In the genomic region with DNA sequence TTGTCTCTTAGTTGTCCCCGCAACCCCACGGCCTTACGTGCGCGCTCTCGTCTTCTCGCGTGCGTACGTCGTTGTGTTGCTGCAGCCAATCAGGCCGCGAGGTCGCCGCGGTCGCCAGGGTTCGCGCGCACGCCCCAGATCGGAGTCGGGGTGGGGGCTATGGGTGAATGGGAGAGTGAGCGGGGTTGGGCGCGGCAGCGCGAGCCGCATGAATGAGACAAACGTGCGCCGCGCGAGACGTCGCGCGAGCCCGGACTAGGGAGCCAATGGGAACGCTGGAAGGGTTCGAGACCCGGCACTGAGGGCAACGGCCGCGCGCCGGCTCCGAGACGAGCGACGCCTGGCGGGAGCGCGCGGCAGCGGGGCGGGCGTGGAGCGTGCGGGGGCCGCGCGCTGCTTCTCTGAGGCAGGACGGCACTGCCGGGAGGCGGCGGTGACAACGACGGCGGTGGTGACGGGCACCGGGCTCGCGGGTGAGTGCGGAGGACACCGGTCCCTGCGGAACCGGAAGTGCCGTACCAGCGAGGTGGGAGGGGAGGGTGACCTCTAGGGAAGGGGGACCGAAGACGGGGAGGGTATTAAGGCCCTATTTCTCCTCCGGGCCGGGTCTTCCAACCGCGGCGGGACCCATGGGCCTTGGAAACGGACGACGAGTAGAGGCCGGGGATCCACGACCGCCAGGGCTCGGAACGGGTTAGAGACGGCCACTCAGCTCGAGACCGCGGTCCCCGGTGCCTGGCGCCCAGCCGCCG, we compare ENCODE assay signal across 1 cellular context.
TF ChIP-seq lines count a peak whose summit lies in the region.

A gene with protein sequence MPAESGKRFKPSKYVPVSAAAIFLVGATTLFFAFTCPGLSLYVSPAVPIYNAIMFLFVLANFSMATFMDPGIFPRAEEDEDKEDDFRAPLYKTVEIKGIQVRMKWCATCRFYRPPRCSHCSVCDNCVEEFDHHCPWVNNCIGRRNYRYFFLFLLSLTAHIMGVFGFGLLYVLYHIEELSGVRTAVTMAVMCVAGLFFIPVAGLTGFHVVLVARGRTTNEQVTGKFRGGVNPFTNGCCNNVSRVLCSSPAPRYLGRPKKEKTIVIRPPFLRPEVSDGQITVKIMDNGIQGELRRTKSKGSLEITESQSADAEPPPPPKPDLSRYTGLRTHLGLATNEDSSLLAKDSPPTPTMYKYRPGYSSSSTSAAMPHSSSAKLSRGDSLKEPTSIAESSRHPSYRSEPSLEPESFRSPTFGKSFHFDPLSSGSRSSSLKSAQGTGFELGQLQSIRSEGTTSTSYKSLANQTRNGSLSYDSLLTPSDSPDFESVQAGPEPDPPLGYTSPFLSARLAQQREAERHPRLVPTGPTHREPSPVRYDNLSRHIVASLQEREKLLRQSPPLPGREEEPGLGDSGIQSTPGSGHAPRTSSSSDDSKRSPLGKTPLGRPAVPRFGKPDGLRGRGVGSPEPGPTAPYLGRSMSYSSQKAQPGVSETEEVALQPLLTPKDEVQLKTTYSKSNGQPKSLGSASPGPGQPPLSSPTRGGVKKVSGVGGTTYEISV (plus strand): TSS at position 400 of the 752 bp plus-strand sequence. CDS start 4,977 bp downstream, outside the sequence.

TF ChIP-seq in HepG2, 621 proteins besides CTCF, POLR2A, EP300 and RAD21 (continued from another document and continues in another):
- TF ChIP-seq, protein P1, sequence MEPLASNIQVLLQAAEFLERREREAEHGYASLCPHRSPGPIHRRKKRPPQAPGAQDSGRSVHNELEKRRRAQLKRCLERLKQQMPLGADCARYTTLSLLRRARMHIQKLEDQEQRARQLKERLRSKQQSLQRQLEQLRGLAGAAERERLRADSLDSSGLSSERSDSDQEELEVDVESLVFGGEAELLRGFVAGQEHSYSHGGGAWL (CRISPR knock-in tag; IDR thresholded peaks at IDR 0.05), result 0 out of 2 replicates have a peak, but pooled peaks have one; percentile 17
- no peak; the same call in 1 of the 2 replicates for TF ChIP-seq NFKBIZ (CRISPR knock-in tag; IDR thresholded peaks at IDR 0.05)
- TF ChIP-seq, protein P2, sequence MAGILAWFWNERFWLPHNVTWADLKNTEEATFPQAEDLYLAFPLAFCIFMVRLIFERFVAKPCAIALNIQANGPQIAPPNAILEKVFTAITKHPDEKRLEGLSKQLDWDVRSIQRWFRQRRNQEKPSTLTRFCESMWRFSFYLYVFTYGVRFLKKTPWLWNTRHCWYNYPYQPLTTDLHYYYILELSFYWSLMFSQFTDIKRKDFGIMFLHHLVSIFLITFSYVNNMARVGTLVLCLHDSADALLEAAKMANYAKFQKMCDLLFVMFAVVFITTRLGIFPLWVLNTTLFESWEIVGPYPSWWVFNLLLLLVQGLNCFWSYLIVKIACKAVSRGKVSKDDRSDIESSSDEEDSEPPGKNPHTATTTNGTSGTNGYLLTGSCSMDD (CRISPR knock-in tag; IDR thresholded peaks at IDR 0.05), result no peak
- TF ChIP-seq MED8 (CRISPR knock-in tag; IDR thresholded peaks at IDR 0.05; ENCODE audit: insufficient replicate concordance), result peak; percentile 38
- TF ChIP-seq ZNF556 (CRISPR knock-in tag; IDR thresholded peaks at IDR 0.05; ENCODE audit: borderline replicate concordance), result no peak; the same call in 1 of the 2 replicates
- TF ChIP-seq CCDC6 (CRISPR knock-in tag; IDR thresholded peaks at IDR 0.05), result peak; percentile 94
- no peak for TF ChIP-seq IRF2 (CRISPR knock-in tag; IDR thresholded peaks at IDR 0.05)
- TF ChIP-seq, protein P3, sequence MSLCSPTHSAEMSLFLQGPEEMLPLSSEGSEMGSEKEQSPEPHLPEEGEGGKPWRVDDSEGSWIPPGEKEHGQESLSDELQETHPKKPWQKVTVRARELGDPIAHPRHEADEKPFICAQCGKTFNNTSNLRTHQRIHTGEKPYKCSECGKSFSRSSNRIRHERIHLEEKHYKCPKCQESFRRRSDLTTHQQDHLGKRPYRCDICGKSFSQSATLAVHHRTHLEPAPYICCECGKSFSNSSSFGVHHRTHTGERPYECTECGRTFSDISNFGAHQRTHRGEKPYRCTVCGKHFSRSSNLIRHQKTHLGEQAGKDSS (CRISPR knock-in tag; IDR thresholded peaks at IDR 0.05; ENCODE audit: borderline replicate concordance, low read depth), result 0 out of 2 replicates have a peak, but pooled peaks have one; percentile 14
- TF ChIP-seq, protein P4, sequence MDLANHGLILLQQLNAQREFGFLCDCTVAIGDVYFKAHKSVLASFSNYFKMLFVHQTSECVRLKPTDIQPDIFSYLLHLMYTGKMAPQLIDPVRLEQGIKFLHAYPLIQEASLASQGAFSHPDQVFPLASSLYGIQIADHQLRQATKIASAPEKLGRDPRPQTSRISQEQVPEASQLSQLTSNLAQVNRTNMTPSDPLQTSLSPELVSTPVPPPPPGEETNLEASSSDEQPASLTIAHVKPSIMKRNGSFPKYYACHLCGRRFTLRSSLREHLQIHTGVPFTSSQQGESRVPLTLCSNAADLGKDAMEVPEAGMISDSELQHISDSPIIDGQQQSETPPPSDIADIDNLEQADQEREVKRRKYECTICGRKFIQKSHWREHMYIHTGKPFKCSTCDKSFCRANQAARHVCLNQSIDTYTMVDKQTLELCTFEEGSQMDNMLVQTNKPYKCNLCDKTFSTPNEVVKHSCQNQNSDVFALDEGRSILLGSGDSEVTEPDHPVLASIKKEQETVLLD (CRISPR knock-in tag; IDR thresholded peaks at IDR 0.05; ENCODE audit: low read depth), result peak; percentile 99
- no peak for TF ChIP-seq MBNL3 (CRISPR knock-in tag; conservative IDR thresholded peaks at IDR 0.05)
- no peak for TF ChIP-seq CCAR2 (optimal IDR thresholded peaks at IDR 0.05; ENCODE audit: low read depth, low read length)
- TF ChIP-seq NPAS2 (CRISPR knock-in tag; IDR thresholded peaks at IDR 0.05; ENCODE audit: borderline replicate concordance), result no peak
- TF ChIP-seq TCF12 (IDR thresholded peaks at IDR 0.05), result no peak
- TF ChIP-seq TCF12 (CRISPR knock-in tag; IDR thresholded peaks at IDR 0.05), result peak; percentile 71
- no peak for TF ChIP-seq PITX1 (CRISPR knock-in tag; IDR thresholded peaks at IDR 0.05)
- peak; percentile 74 for TF ChIP-seq GABPA (IDR thresholded peaks at IDR 0.05; ENCODE audit: low read depth, low read length)
- peak; percentile 84 for TF ChIP-seq GABPA (CRISPR knock-in tag; IDR thresholded peaks at IDR 0.05; ENCODE audit: low read depth)
- TF ChIP-seq IKZF1 (IDR thresholded peaks at IDR 0.05), result no peak
- TF ChIP-seq ZNF577 (CRISPR knock-in tag; IDR thresholded peaks at IDR 0.05; ENCODE audit: borderline replicate concordance, low read depth), result no peak
- TF ChIP-seq MXI1 (IDR thresholded peaks at IDR 0.05; ENCODE audit: borderline replicate concordance, low read depth, low read length), result peak; percentile 80; the same call in 2 of the 3 replicates
- TF ChIP-seq ZMAT5 (CRISPR knock-in tag; IDR thresholded peaks at IDR 0.05; ENCODE audit: borderline replicate concordance, low read depth), result no peak
- no peak for TF ChIP-seq ATAD3A (CRISPR knock-in tag; IDR thresholded peaks at IDR 0.05)
- TF ChIP-seq REST (IDR thresholded peaks at IDR 0.05; ENCODE audit: borderline replicate concordance in 1 of 2, low read depth in 1 of 2, low read length in 2 of 2), result peak in 1 of 2 experiments; percentile 35; a peak in 1 of 4 replicates
- no peak for TF ChIP-seq TRIM22 (IDR thresholded peaks at IDR 0.05)
- TF ChIP-seq REL (CRISPR knock-in tag; conservative IDR thresholded peaks at IDR 0.05), result no peak
- no peak for TF ChIP-seq RFXANK (CRISPR knock-in tag; IDR thresholded peaks at IDR 0.05)
- TF ChIP-seq RFXAP (CRISPR knock-in tag; IDR thresholded peaks at IDR 0.05; ENCODE audit: borderline replicate concordance), result peak; percentile 86
- no peak for TF ChIP-seq TGIF2 (CRISPR knock-in tag; IDR thresholded peaks at IDR 0.05)
- 0 out of 2 replicates have a peak, but pooled peaks have one; percentile 21 for TF ChIP-seq TSC22D2 (CRISPR knock-in tag; IDR thresholded peaks at IDR 0.05; ENCODE audit: borderline replicate concordance)
- TF ChIP-seq ATF3 (CRISPR knock-in tag; IDR thresholded peaks at IDR 0.05), result no peak
- TF ChIP-seq KLF15 (CRISPR knock-in tag; IDR thresholded peaks at IDR 0.05; ENCODE audit: borderline replicate concordance), result 0 out of 2 replicates have a peak, but pooled peaks have one; percentile 27
- TF ChIP-seq ZNF383 (CRISPR knock-in tag; IDR thresholded peaks at IDR 0.05; ENCODE audit: borderline replicate concordance), result no peak
- no peak for TF ChIP-seq HNRNPH1 (optimal IDR thresholded peaks at IDR 0.05; ENCODE audit: low read depth, low read length)
- no peak for TF ChIP-seq ZFP36L2 (CRISPR knock-in tag; IDR thresholded peaks at IDR 0.05)
- no peak for TF ChIP-seq SRSF9 (IDR thresholded peaks at IDR 0.05; ENCODE audit: borderline replicate concordance, insufficient read depth, low read depth, low read length, poor library complexity, severe bottlenecking)
- TF ChIP-seq USF2 (IDR thresholded peaks at IDR 0.05; ENCODE audit: low read depth, low read length), result no peak
- no peak; the same call in 1 of the 2 replicates for TF ChIP-seq USF2 (CRISPR knock-in tag; IDR thresholded peaks at IDR 0.05; ENCODE audit: borderline replicate concordance)
- TF ChIP-seq JUND (CRISPR knock-in tag; IDR thresholded peaks at IDR 0.05), result 0 out of 2 replicates have a peak, but pooled peaks have one; percentile 49
- TF ChIP-seq, protein P5, sequence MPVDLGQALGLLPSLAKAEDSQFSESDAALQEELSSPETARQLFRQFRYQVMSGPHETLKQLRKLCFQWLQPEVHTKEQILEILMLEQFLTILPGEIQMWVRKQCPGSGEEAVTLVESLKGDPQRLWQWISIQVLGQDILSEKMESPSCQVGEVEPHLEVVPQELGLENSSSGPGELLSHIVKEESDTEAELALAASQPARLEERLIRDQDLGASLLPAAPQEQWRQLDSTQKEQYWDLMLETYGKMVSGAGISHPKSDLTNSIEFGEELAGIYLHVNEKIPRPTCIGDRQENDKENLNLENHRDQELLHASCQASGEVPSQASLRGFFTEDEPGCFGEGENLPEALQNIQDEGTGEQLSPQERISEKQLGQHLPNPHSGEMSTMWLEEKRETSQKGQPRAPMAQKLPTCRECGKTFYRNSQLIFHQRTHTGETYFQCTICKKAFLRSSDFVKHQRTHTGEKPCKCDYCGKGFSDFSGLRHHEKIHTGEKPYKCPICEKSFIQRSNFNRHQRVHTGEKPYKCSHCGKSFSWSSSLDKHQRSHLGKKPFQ (CRISPR knock-in tag; IDR thresholded peaks at IDR 0.05; ENCODE audit: insufficient replicate concordance), result no peak
- no peak for TF ChIP-seq HIVEP1 (CRISPR knock-in tag; IDR thresholded peaks at IDR 0.05)
- no peak; the same call in 1 of the 2 replicates for TF ChIP-seq ZNF546 (CRISPR knock-in tag; conservative IDR thresholded peaks at IDR 0.05)
- TF ChIP-seq HDAC6 (IDR thresholded peaks at IDR 0.05; ENCODE audit: low read depth, low read length), result no peak
- TF ChIP-seq ZNF776 (CRISPR knock-in tag; IDR thresholded peaks at IDR 0.05), result peak; percentile 70; the same call in 1 of the 2 replicates
- TF ChIP-seq POGZ (CRISPR knock-in tag; IDR thresholded peaks at IDR 0.05), result peak; percentile 49; the same call in 1 of the 2 replicates
- no peak; the same call in 1 of the 2 replicates for TF ChIP-seq NCOA2 (CRISPR knock-in tag; IDR thresholded peaks at IDR 0.05)
- no peak for TF ChIP-seq MAFK (conservative IDR thresholded peaks at IDR 0.05 in 1 of 2, IDR thresholded peaks at IDR 0.05 in 1 of 2; ENCODE audit: low read length in 2 of 2)
